ENCODE assay signal across 10 cellular contexts in the genomic region with DNA sequence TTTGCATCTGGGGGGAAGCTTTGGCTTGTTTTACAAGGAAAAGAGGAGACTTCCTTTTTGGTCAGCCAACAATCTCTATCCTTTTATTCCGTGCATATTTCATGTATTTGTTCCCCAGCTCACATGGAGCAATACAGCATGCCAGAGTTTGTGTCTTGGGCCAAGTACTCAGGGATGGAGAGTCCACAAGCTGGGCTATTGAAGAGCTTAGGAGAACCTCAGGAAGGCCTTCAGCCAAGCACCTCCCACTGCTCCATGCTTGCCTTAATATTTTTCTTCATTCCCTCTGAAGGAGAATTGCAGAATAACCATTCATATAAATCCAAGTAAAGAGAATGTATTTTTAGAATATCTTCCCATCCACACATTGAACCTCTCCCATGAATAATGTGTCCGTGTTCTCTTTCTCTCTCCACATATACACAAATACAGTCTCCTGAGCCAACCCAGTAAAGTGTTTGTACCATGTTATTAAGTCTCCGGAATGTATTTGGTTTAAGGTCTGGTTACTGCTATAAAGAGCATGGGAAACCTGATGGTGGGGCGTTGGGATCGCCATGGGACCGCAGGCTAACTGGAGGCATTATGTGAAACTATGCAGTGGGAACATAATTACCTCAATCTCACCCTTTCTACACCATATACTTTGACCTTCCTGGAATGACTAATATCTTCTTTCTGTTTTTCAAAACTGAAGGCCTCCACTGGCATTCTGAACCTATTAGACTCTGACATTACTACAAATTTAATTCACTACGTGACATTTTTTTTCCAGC. TPM values are rescaled to one million over a fixed set of nuclear protein-coding genes. Genes with fewer than 3 reads are reported as not detected.
DNase-seq lines count a peak whose midpoint lies in the region; TF ChIP-seq lines count a peak whose summit lies in the region.
"Had no signal": no experiment of that assay in that cellular context is flagged by ENCODE, and none has a peak within 500 bp of the region (broad histone marks: within the 10 kb centered on the region; RNA-seq: fewer than 3 reads in every experiment).

No MANE protein-coding gene starts in this region.

- no peaks in the 10 kb centered on the region for H3K9me3 ChIP-seq in skeletal muscle tissue (ENCODE audit: control insufficient read depth in 3 of 3, low read length in 3 of 3)

- no peaks in the 10 kb centered on the region for H3K27me3 ChIP-seq in skeletal muscle tissue (ENCODE audit: control insufficient read depth in 3 of 3, insufficient read depth in 3 of 3, low read length in 3 of 3)

- H3K4me3 ChIP-seq in cardiac fibroblast (replicated peaks in 1 of 2; ENCODE audit: low read depth in 2 of 2, low read length in 2 of 2) (peak overlapping the region; percentile 90 to 96), skeletal muscle tissue (ENCODE audit: low read length in 3 of 3) (peak overlapping the region; percentile 33 to 91 (median 65))

- peaks cover 5 to 12% (median 11%) of the 10 kb centered on the region in 3 donors for H3K4me1 ChIP-seq in skeletal muscle tissue (ENCODE audit: control insufficient read depth in 3 of 3, insufficient read depth in 3 of 3, low read length in 3 of 3)

- no peak overlapping the region for H3K9ac ChIP-seq in skeletal muscle tissue (ENCODE audit: low read depth in 1 of 3, low read length in 3 of 3)

- no peaks in the 10 kb centered on the region for H3K36me3 ChIP-seq in skeletal muscle tissue (ENCODE audit: control insufficient read depth in 3 of 3, insufficient read depth in 3 of 3, low read length in 3 of 3)

- peak overlapping the region; percentile 8 for H3K27ac ChIP-seq in skeletal muscle tissue (ENCODE audit: low read depth, low read length)

- TF ChIP-seq CTCF in cardiac fibroblast (IDR thresholded peaks at IDR 0.05; ENCODE audit: low read depth, low read length) = no peak

- DNase-seq in ELR (ENCODE audit: low read depth) (peak; percentile 24), cardiac fibroblast (ENCODE audit: low read depth in 2 of 2) (peak; percentile 75 to 92), kidney glomerular epithelial cell (lab: John Stamatoyannopoulos, UW) (peak; percentile 4), T-helper 9 cell (no peak), OCI-M2 (lab: John Stamatoyannopoulos, UW; ENCODE audit: unreplicated experiment) (no peak), NCI-H345 (lab: John Stamatoyannopoulos, UW) (no peak), NCI-H748 treated with DMSO at 0.1 percent for 48 hours (lab: John Stamatoyannopoulos, UW) (no peak)
- DNase-seq: activated CD4-positive, alpha-beta T cell treated with anti-CD3 and anti-CD28 coated beads, Interleukin-2, amount 50 U/mL, for 48 hours; stimulated activated naive CD4-positive, alpha-beta T cell had no signal

RNA-seq across cellular contexts. Expression of gene LAMA4, which starts 3.0 kb away (rescaled TPM):
- 248 TPM for total RNA-seq in skeletal muscle tissue

Comparison
In these comparisons a context has a peak if more than half of its experiments do, and no peak if none do; other contexts are left out.
1. DNase-seq: peak in ELR (single experiment), cardiac fibroblast (2 of 2) and kidney glomerular epithelial cell (single experiment); none in T-helper 9 cell (single experiment), OCI-M2 (single experiment), NCI-H345 (single experiment) and NCI-H748 treated with DMSO at 0.1 percent for 48 hours (single experiment).